Comparison of ENCODE assay signal across 21 cellular contexts in the genomic region with DNA sequence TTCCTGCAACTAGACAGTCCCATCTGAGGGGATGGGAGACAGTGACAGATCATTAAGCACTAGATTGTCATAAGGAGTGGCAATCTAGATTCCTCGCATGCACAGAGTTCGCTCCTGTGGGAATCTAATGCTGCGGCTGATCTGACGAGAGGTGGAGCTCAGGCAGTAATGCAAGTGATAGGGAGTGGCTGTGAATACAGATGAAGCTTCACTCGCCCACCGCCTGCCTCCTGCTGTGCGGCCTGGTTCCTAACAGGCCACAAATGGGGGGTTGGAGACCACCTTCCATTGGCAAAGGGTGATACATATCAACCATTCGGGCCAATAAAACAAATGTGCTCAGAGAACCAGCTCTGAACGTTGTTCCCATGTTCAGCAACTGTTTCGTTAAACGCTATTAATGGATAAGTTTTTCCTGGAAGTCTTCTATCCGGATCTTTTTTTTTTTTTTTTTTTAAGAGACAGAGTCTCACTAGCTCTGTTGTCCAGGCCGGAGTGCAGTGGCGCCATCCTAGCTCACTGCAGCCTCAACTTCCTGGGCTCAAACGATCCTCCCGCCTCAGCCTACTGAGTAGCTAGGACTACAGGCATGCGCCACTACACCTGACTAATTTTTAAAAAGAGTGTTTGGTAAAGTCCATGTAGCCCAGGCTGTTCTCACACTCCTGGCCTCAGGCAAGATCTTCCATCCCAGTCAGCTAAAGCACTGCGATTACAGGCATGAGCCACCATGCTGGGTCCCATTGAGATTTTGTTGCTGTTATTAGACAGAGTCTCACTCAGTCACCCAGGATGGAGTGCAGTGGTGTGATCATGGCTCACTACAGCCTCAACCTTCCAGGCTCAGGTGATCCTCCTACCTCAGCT. TPM values are rescaled to one million over a fixed set of nuclear protein-coding genes. Genes with fewer than 3 reads are reported as not detected.
DNase-seq lines count a peak whose midpoint lies in the region; ATAC-seq and TF ChIP-seq lines count a peak whose summit lies in the region.
"Had no signal": no experiment of that assay in that cellular context is flagged by ENCODE, and none has a peak within 500 bp of the region (broad histone marks: within the 10 kb centered on the region; RNA-seq: fewer than 3 reads in every experiment).

No MANE protein-coding gene starts in this region.

- no peak overlapping the region for H3K4me3 ChIP-seq in A673 (ENCODE audit: low read depth, low read length, poor library complexity, severe bottlenecking)
- no peak overlapping the region for H3K4me3 ChIP-seq in Karpas-422 (ENCODE audit: low read length)
- no peak overlapping the region for H3K4me3 ChIP-seq in endodermal cell (ENCODE audit: low read length)
- H3K4me3 ChIP-seq in neural cell (ENCODE audit: low read length): peak overlapping the region; percentile 23
- H3K4me3 ChIP-seq: BLaER1, SJSA1 had no signal

- TF ChIP-seq EP300 in neural cell (conservative IDR thresholded peaks at IDR 0.05; ENCODE audit: poor library complexity, severe bottlenecking): peak; percentile 20

- H3K9me3 Mint-ChIP-seq in endodermal cell: no peaks in the 10 kb centered on the region
- H3K9me3 Mint-ChIP-seq: CD8-positive, alpha-beta memory T cell; H9 had no signal

- no peaks in the 10 kb centered on the region for H4K20me1 ChIP-seq in Karpas-422 (ENCODE audit: insufficient read depth, low read depth, low read length)
- no peaks in the 10 kb centered on the region for H4K20me1 ChIP-seq in neural cell (ENCODE audit: insufficient read depth)

- TF ChIP-seq CTCF in A673 (conservative IDR thresholded peaks at IDR 0.05; ENCODE audit: low read depth, low read length) (no peak), endodermal cell (conservative IDR thresholded peaks at IDR 0.05) (no peak), neural cell (IDR thresholded peaks at IDR 0.05; ENCODE audit: poor library complexity, severe bottlenecking) (no peak)

- BruUV-seq in A673 (replicated peaks; lab: Mats Ljungman, UMichigan): no TSS peak

- no peaks in the 10 kb centered on the region for H3F3A ChIP-seq in neural cell (ENCODE audit: insufficient read depth, low read length, poor library complexity, severe bottlenecking)

- H3K4me1 Mint-ChIP-seq in endodermal cell: peaks cover 18% of the 10 kb centered on the region

- CTCF ChIA-PET in A673 (lab: Charles Lee): interaction anchor here (0.6 kb wide), 1 partner anchor 92 kb away, joined by 8 read pairs; no protein-coding TSS in a partner anchor

- no peak overlapping the region for H3K4me3 Mint-ChIP-seq in endodermal cell
- H3K4me3 Mint-ChIP-seq: CD8-positive, alpha-beta memory T cell; H9 had no signal

- H3K9me2 ChIP-seq in Karpas-422 (replicated peaks; ENCODE audit: insufficient read depth, low read length): no peaks in the 10 kb centered on the region
- no peaks in the 10 kb centered on the region for H3K9me2 ChIP-seq in neural cell (ENCODE audit: insufficient read depth, low read length)

- H3K9ac ChIP-seq in Karpas-422 (ENCODE audit: low read length): no peak overlapping the region
- H3K9ac ChIP-seq in endodermal cell (ENCODE audit: extremely low read depth, low read length, poor library complexity, severe bottlenecking): no peak overlapping the region
- no peak overlapping the region for H3K9ac ChIP-seq in neural cell (ENCODE audit: low read length)
- H3K9ac ChIP-seq: BLaER1 had no signal

- H2AFZ ChIP-seq in Karpas-422 (ENCODE audit: low read length) (no peak overlapping the region), neural cell (ENCODE audit: low read depth, low read length) (no peak overlapping the region)

- WGBS in endodermal cell (ENCODE audit: insufficient coverage in 1 of 2, insufficient read length in 1 of 2), 2 experiments: 86 to 89% methylated on average over 14 to 18 of the region's 18 CpGs

- no peaks in the 10 kb centered on the region for H3K9me3 ChIP-seq in A673 (ENCODE audit: low read depth, low read length, poor library complexity, severe bottlenecking)
- H3K9me3 ChIP-seq in Karpas-422 (ENCODE audit: low read length): no peaks in the 10 kb centered on the region
- no peaks in the 10 kb centered on the region for H3K9me3 ChIP-seq in endodermal cell (ENCODE audit: control insufficient read depth, low read length)
- no peaks in the 10 kb centered on the region for H3K9me3 ChIP-seq in neural cell (ENCODE audit: low read length)
- H3K9me3 ChIP-seq: BLaER1, SJSA1 had no signal

- peak; percentile 3 for DNase-seq in A673 (ENCODE audit: low spot score)
- peak; percentile 36 for DNase-seq in Karpas-422
- DNase-seq in endodermal cell: peak; percentile 62
- DNase-seq in stimulated activated naive CD8-positive, alpha-beta T cell treated with anti-CD3 and anti-CD28 coated beads, Interleukin-15, Interleukin-2, amounts not matched to agents 100 U/mL and 50 U/mL, for 24 hours: no peak
- DNase-seq in activated effector memory CD4-positive, alpha-beta T cell treated with anti-CD3 and anti-CD28 coated beads, Interleukin-2, amount 50 U/mL, for 16 hours: no peak
- DNase-seq in GOT3 (lab: John Stamatoyannopoulos, UW): no peak
- no peak for DNase-seq in effector CD8-positive, alpha-beta T cell (lab: John Stamatoyannopoulos, UW)
- DNase-seq: CD8-positive, alpha-beta memory T cell; DMS 273 treated with DMSO at 0.1 percent for 48 hours; H9; NCI-H1436 treated with DMSO at 0.1 percent for 48 hours; NCI-H2081; NCI-H510A treated with DMSO at 0.1 percent for 48 hours; NCI-H82; PC-3 had no signal

- H3K36me3 Mint-ChIP-seq in endodermal cell (ENCODE audit: low read depth): no peaks in the 10 kb centered on the region

- H3K4me1 ChIP-seq in A673 (ENCODE audit: insufficient read depth, low read length, poor library complexity, severe bottlenecking) (peaks cover 3% of the 10 kb centered on the region), Karpas-422 (ENCODE audit: low read length) (peaks cover 6% of the 10 kb centered on the region), endodermal cell (ENCODE audit: control insufficient read depth, insufficient read depth, low read length) (peaks cover 7% of the 10 kb centered on the region)

- no peak for TF ChIP-seq RAD21 in neural cell (conservative IDR thresholded peaks at IDR 0.05)

- H3K79me2 ChIP-seq in Karpas-422 (ENCODE audit: low read length) (no peaks in the 10 kb centered on the region), neural cell (replicated peaks; ENCODE audit: insufficient read depth, low read length) (no peaks in the 10 kb centered on the region)

- no peaks in the 10 kb centered on the region for H3K27me3 Mint-ChIP-seq in endodermal cell (ENCODE audit: insufficient read depth)
- H3K27me3 Mint-ChIP-seq: CD8-positive, alpha-beta memory T cell had no signal

- H3K36me3 ChIP-seq in A673 (ENCODE audit: insufficient read depth, low read length, poor library complexity, severe bottlenecking): no peaks in the 10 kb centered on the region
- H3K36me3 ChIP-seq in Karpas-422 (ENCODE audit: insufficient read depth, low read length): no peaks in the 10 kb centered on the region
- H3K36me3 ChIP-seq in endodermal cell (ENCODE audit: control insufficient read depth, insufficient read depth, low read length): no peaks in the 10 kb centered on the region
- no peaks in the 10 kb centered on the region for H3K36me3 ChIP-seq in neural cell (ENCODE audit: insufficient read depth, low read length)
- H3K36me3 ChIP-seq: BLaER1, SJSA1 had no signal

- H3K27ac ChIP-seq in A673 (ENCODE audit: low read depth, low read length, poor library complexity, severe bottlenecking) (no peak overlapping the region), Karpas-422 (ENCODE audit: low read length) (no peak overlapping the region), endodermal cell (ENCODE audit: low read depth, low read length) (no peak overlapping the region), neural cell (ENCODE audit: low read length) (peak overlapping the region; percentile 39)
- H3K27ac ChIP-seq: BLaER1, HL-60, SJSA1 had no signal

- POLR2A ChIA-PET in A673 (lab: Charles Lee; ENCODE audit: low non-redundant PET): no interaction called here

- intact Hi-C loops in A673 (cut with micrococcal nuclease; ENCODE audit: unreplicated experiment): no loop called here

- H3K27ac Mint-ChIP-seq in endodermal cell: peak overlapping the region; percentile 9

- H3K4me2 ChIP-seq in Karpas-422 (ENCODE audit: low read depth, low read length, poor library complexity, severe bottlenecking): no peak overlapping the region
- H3K4me2 ChIP-seq in neural cell (ENCODE audit: low read length): no peak overlapping the region
- H3K4me2 ChIP-seq: BLaER1 had no signal

- ATAC-seq in stimulated activated naive CD8-positive, alpha-beta T cell treated with anti-CD3 and anti-CD28 coated beads, Interleukin-15, Interleukin-2, amounts not matched to agents 100 U/mL and 50 U/mL, for 24 hours: no peak
- ATAC-seq: PC-3 had no signal

- no peaks in the 10 kb centered on the region for H3K27me3 ChIP-seq in A673 (replicated peaks; ENCODE audit: insufficient read depth, low read depth, low read length, poor library complexity)
- no peaks in the 10 kb centered on the region for H3K27me3 ChIP-seq in Karpas-422 (ENCODE audit: low read length)
- H3K27me3 ChIP-seq in endodermal cell (ENCODE audit: control insufficient read depth, insufficient read depth, low read length, poor library complexity, severe bottlenecking): no peaks in the 10 kb centered on the region
- H3K27me3 ChIP-seq in neural cell (ENCODE audit: insufficient read depth, low read depth, low read length): no peaks in the 10 kb centered on the region
- H3K27me3 ChIP-seq: BLaER1, SJSA1 had no signal

TF ChIP-seq in neural cell, 6 proteins besides CTCF, POLR2A, EP300 and RAD21 (continues in another document):
- TF ChIP-seq SMC3 (conservative IDR thresholded peaks at IDR 0.05; ENCODE audit: poor library complexity): no peak

RNA-seq across cellular contexts. Expression of a gene that starts 8.7 kb away (rescaled TPM):
- total RNA-seq in A673 (2021) (62.1 and 65.3 TPM in 2 replicates), endodermal cell (10 to 100 TPM; 90.3 to 92.5 TPM)
- total RNA-seq in Karpas-422 (2014; rRNA removed; shearing (Covaris generic); ENCODE audit: low replicate concordance): 151 and 155 TPM in 2 replicates
- 70.9 TPM for polyA plus RNA-seq in endodermal cell (2013, experiment 1 of 2)
- polyA plus RNA-seq in endodermal cell (2013, experiment 2 of 2): 67.3 TPM
- polyA plus RNA-seq in neural cell: 152 and 172 TPM in 2 replicates
- polyA minus RNA-seq in neural cell: 98.6 and 104 TPM in 2 replicates

RNA-seq across cellular contexts. Expression of a gene that starts 16.4 kb away (rescaled TPM):
- total RNA-seq in A673 (2021) (not detected in 2 replicates), endodermal cell (not detected)
- 0.26 TPM in 1 of 2 replicates, not detected in the other for total RNA-seq in Karpas-422 (2014; rRNA removed; shearing (Covaris generic); ENCODE audit: low replicate concordance)
- polyA plus RNA-seq in endodermal cell (2013, experiment 1 of 2): not detected
- not detected for polyA plus RNA-seq in endodermal cell (2013, experiment 2 of 2)
- not detected in 2 replicates for polyA plus RNA-seq in neural cell
- not detected in 2 replicates for polyA minus RNA-seq in neural cell
- total RNA-seq: A172; CD8-positive, alpha-beta memory T cell; Daoy; PC-3; SJSA1 had no signal

RNA-seq across cellular contexts. Expression of a gene that starts 23.6 kb away (rescaled TPM):
- 28.8 and 30.2 TPM in 2 replicates for total RNA-seq in A673 (2021)
- total RNA-seq in Karpas-422 (2014; rRNA removed; shearing (Covaris generic); ENCODE audit: low replicate concordance): 57.4 and 62.6 TPM in 2 replicates
- 10 to 100 TPM; 36.4 to 38.0 TPM for total RNA-seq in endodermal cell
- polyA plus RNA-seq in endodermal cell (2013, experiment 1 of 2): 51.9 TPM
- polyA plus RNA-seq in endodermal cell (2013, experiment 2 of 2): 53.0 TPM
- polyA plus RNA-seq in neural cell: 74.6 and 94.1 TPM in 2 replicates
- polyA minus RNA-seq in neural cell: 54.5 and 67.0 TPM in 2 replicates

Comparison
In these comparisons a context has a peak if more than half of its experiments do, and no peak if none do; other contexts are left out.
1. DNase-seq: peak in A673 (single experiment), Karpas-422 (single experiment) and endodermal cell (single experiment); none in stimulated activated naive CD8-positive, alpha-beta T cell treated with anti-CD3 and anti-CD28 coated beads, Interleukin-15, Interleukin-2, amounts not matched to agents 100 U/mL and 50 U/mL, for 24 hours (single experiment), activated effector memory CD4-positive, alpha-beta T cell treated with anti-CD3 and anti-CD28 coated beads, Interleukin-2, amount 50 U/mL, for 16 hours (single experiment), GOT3 (single experiment) and effector CD8-positive, alpha-beta T cell (single experiment).